Comparison of ENCODE assay signal across 25 cellular contexts in the genomic region with DNA sequence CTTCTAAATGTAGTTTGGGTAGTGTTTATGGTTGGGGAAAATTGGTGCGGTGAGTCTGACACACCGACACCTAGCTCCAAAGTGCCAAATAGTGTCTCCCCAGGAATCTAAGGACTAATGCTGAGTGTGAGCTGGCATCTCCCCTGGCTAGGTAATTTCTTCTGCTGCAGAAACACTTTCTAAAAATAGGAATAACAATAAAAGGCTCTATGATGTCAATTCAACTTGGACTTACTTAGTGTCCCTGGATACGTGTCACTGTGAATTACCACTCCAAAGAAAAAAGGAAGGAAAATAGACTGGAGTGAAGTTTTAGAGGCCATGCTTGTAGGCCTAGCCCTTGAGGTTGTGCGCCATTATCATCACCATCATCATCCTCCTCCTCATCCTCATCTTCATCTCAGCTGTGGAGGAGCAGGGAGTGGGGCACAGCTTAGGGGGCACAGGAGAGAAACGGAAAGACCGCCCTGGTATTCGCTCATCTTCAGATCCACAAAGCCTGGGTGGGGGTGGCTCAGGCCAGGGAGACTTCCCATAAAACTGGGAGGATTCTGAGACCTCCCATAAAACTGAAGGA.
"Had no signal": no experiment of that assay in that cellular context is flagged by ENCODE, and none has a peak within 500 bp of the region (broad histone marks: within the 10 kb centered on the region; RNA-seq: fewer than 3 reads in every experiment).

No MANE protein-coding gene starts in this region.

- H3K27ac ChIP-seq: brain microvascular endothelial cell, esophagus muscularis mucosa, foreskin keratinocyte, gastrocnemius medialis had no signal

- H3K27me3 ChIP-seq: brain microvascular endothelial cell, esophagus muscularis mucosa, gastrocnemius medialis had no signal

- H3K9me3 ChIP-seq: esophagus muscularis mucosa, gastrocnemius medialis had no signal

- DNase-seq: activated CD4-positive, alpha-beta memory T cell treated with anti-CD3 and anti-CD28 coated beads for 36 hours; activated CD4-positive, alpha-beta T cell treated with anti-CD3 and anti-CD28 coated beads for 36 hours; activated CD4-positive, alpha-beta T cell treated with anti-CD3 and anti-CD28 coated beads, Interleukin-2, amount 10 ng/mL, durations not matched to agents 24 days and 14 days; activated CD4-positive, CD25-positive, alpha-beta regulatory T cell; activated CD4-positive, CD25-positive, alpha-beta regulatory T cell treated with anti-CD3 and anti-CD28 coated beads, Interleukin-2, amount 50 U/mL, for 72 hours; activated CD8-positive, alpha-beta memory T cell treated with anti-CD3 and anti-CD28 coated beads, Interleukin-2, amount 10 ng/mL, durations not matched to agents 7 days and 5 days; activated CD8-positive, alpha-beta memory T cell treated with anti-CD3 and anti-CD28 coated beads, Interleukin-2, amount 50 U/mL, for 4 hours; activated CD8-positive, alpha-beta T cell treated with anti-CD3 and anti-CD28 coated beads, Interleukin-2, amount 10 ng/mL, durations not matched to agents 7 days and 5 days; activated gamma-delta T cell; activated naive CD4-positive, alpha-beta T cell; activated naive CD4-positive, alpha-beta T cell treated with anti-CD3 and anti-CD28 coated beads, Interleukin-2, amount 10 ng/mL, durations not matched to agents 7 days and 5 days; activated T-cell treated with anti-CD3 and anti-CD28 coated beads, Interleukin-2, amount 50 U/mL, for 1 hour; activated T-cell treated with anti-CD3 and anti-CD28 coated beads, Interleukin-2, amount 50 U/mL, for 72 hours; amniotic stem cell; anterior cingulate cortex; brain microvascular endothelial cell; cortex of kidney; dermis blood vessel endothelial cell; effector CD4-positive, alpha-beta T cell; effector memory CD8-positive, alpha-beta T cell; erythroblast; foreskin keratinocyte; gastrocnemius medialis; T-helper 2 cell had no signal

- H3K4me3 ChIP-seq: esophagus muscularis mucosa, gastrocnemius medialis had no signal

- H3K4me1 ChIP-seq: esophagus muscularis mucosa, foreskin keratinocyte, gastrocnemius medialis had no signal

- ATAC-seq: activated CD4-positive, alpha-beta T cell treated with anti-CD3 and anti-CD28 coated beads for 36 hours; activated CD8-positive, alpha-beta memory T cell treated with anti-CD3 and anti-CD28 coated beads, Interleukin-2, amount 10 ng/mL, durations not matched to agents 7 days and 5 days; activated CD8-positive, alpha-beta T cell treated with anti-CD3 and anti-CD28 coated beads, Interleukin-2, amount 10 ng/mL, durations not matched to agents 7 days and 5 days; activated T-cell treated with anti-CD3 and anti-CD28 coated beads, Interleukin-2, amount 50 U/mL, for 72 hours; effector memory CD8-positive, alpha-beta T cell; foreskin keratinocyte; gastrocnemius medialis had no signal

- H3K36me3 ChIP-seq: brain microvascular endothelial cell, gastrocnemius medialis had no signal
